ENCODE assay signal across 24 cellular contexts in genomic region chr7:138893258-138893657, GRCh38.
"Had no signal": no experiment of that assay in that cellular context is flagged by ENCODE, and none has a peak within 500 bp of the region (broad histone marks: within the 10 kb centered on the region; RNA-seq: fewer than 3 reads in every experiment).

No MANE protein-coding gene starts in this region.

- H3K27ac Mint-ChIP-seq: activated CD4-positive, alpha-beta T cell treated with anti-CD3 and anti-CD28 coated beads, Interleukin-2, amount 10 ng/mL, durations not matched to agents 24 days and 14 days; activated CD8-positive, alpha-beta T cell treated with anti-CD3 and anti-CD28 coated beads for 36 hours; activated naive CD4-positive, alpha-beta T cell treated with anti-CD3 and anti-CD28 coated beads, Interleukin-2, amount 50 U/mL, for 24 hours; activated naive CD8-positive, alpha-beta T cell treated with anti-CD3 and anti-CD28 coated beads, Interleukin-2, amount 10 ng/mL, durations not matched to agents 7 days and 5 days; activated T-cell treated with anti-CD3 and anti-CD28 coated beads, Interleukin-2, amount 50 U/mL, for 72 hours; activated T-helper 17 cell treated with anti-CD3 and anti-CD28 coated beads, Interleukin-2, amount 50 U/mL, for 72 hours had no signal

- H3K27ac ChIP-seq: ascending aorta, cardiac muscle cell, RWPE1, WERI-Rb-1 had no signal

- H3K9me3 Mint-ChIP-seq: activated CD4-positive, alpha-beta T cell treated with anti-CD3 and anti-CD28 coated beads, Interleukin-2, amount 10 ng/mL, durations not matched to agents 24 days and 14 days; activated CD8-positive, alpha-beta T cell treated with anti-CD3 and anti-CD28 coated beads for 36 hours; activated naive CD4-positive, alpha-beta T cell treated with anti-CD3 and anti-CD28 coated beads, Interleukin-2, amount 50 U/mL, for 24 hours; activated naive CD8-positive, alpha-beta T cell treated with anti-CD3 and anti-CD28 coated beads, Interleukin-2, amount 10 ng/mL, durations not matched to agents 7 days and 5 days; activated T-cell treated with anti-CD3 and anti-CD28 coated beads, Interleukin-2, amount 50 U/mL, for 72 hours; activated T-helper 17 cell treated with anti-CD3 and anti-CD28 coated beads, Interleukin-2, amount 50 U/mL, for 72 hours had no signal

- H3K9me3 ChIP-seq: ascending aorta had no signal

- H3K4me3 Mint-ChIP-seq: activated CD4-positive, alpha-beta T cell treated with anti-CD3 and anti-CD28 coated beads, Interleukin-2, amount 10 ng/mL, durations not matched to agents 24 days and 14 days; activated CD8-positive, alpha-beta T cell treated with anti-CD3 and anti-CD28 coated beads for 36 hours; activated naive CD4-positive, alpha-beta T cell treated with anti-CD3 and anti-CD28 coated beads, Interleukin-2, amount 50 U/mL, for 24 hours; activated naive CD8-positive, alpha-beta T cell treated with anti-CD3 and anti-CD28 coated beads, Interleukin-2, amount 10 ng/mL, durations not matched to agents 7 days and 5 days; activated T-cell treated with anti-CD3 and anti-CD28 coated beads, Interleukin-2, amount 50 U/mL, for 72 hours; activated T-helper 17 cell treated with anti-CD3 and anti-CD28 coated beads, Interleukin-2, amount 50 U/mL, for 72 hours had no signal

- H3K4me3 ChIP-seq: ascending aorta, cardiac muscle cell had no signal

- H3K36me3 Mint-ChIP-seq: activated naive CD4-positive, alpha-beta T cell treated with anti-CD3 and anti-CD28 coated beads, Interleukin-2, amount 50 U/mL, for 24 hours had no signal

- H3K4me1 ChIP-seq: ascending aorta had no signal

- DNase-seq: activated CD4-positive, alpha-beta T cell treated with anti-CD3 and anti-CD28 coated beads, Interleukin-2, amount 10 ng/mL, durations not matched to agents 24 days and 14 days; activated CD4-positive, alpha-beta T cell treated with anti-CD3 and anti-CD28 coated beads, Interleukin-2, amount 50 U/mL, for 4 hours; activated CD8-positive, alpha-beta T cell treated with anti-CD3 and anti-CD28 coated beads for 36 hours; activated effector memory CD4-positive, alpha-beta T cell treated with anti-CD3 and anti-CD28 coated beads, Interleukin-2, amount 50 U/mL, for 16 hours; activated naive CD4-positive, alpha-beta T cell treated with Interleukin-2 at 50 U/mL for 16 hours; activated naive CD8-positive, alpha-beta T cell treated with anti-CD3 and anti-CD28 coated beads, Interleukin-2, amount 10 ng/mL, durations not matched to agents 7 days and 5 days; activated T-cell treated with anti-CD3 and anti-CD28 coated beads, Interleukin-2, amount 50 U/mL, for 1 hour; activated T-cell treated with anti-CD3 and anti-CD28 coated beads, Interleukin-2, amount 50 U/mL, for 72 hours; amygdala; NCI-H187; NCI-H226; NCI-H446 treated with DMSO at 0.1 percent for 48 hours; NCI-H524; NCI-H82; SIG-M5; T1000; WERI-Rb-1 had no signal

- H3K36me3 ChIP-seq: ascending aorta had no signal

- H3K27me3 Mint-ChIP-seq: activated CD8-positive, alpha-beta T cell treated with anti-CD3 and anti-CD28 coated beads for 36 hours had no signal

- H3K27me3 ChIP-seq: ascending aorta, cardiac muscle cell had no signal

- ATAC-seq: activated CD8-positive, alpha-beta T cell treated with anti-CD3 and anti-CD28 coated beads for 36 hours; activated T-cell treated with anti-CD3 and anti-CD28 coated beads, Interleukin-2, amount 50 U/mL, for 72 hours; activated T-helper 17 cell treated with anti-CD3 and anti-CD28 coated beads, Interleukin-2, amount 50 U/mL, for 72 hours; Right ventricle myocardium inferior; SK-N-SH treated with all-trans-retinoic acid at 6 μM for 48 hours had no signal
